In the genomic region with DNA sequence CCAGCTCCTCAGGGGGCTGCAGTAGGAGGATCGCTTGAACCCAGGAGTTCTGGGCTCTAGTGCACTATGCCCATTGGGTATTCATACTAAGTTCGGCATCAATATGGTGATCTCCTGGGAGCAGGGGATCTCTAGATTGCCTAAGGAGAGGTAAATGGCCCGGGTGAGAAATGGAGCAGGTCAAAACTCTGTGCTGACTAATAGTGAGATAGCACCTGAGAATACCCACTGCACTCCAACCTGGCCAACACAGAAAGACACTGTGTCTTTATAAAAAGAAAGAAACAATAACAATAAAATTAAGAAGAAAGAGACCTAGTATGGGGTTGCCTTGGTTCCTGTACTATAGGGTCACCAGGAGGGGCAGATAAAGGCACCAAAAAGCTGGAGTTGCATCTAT, we compare ENCODE assay signal across 1 cellular context.
TF ChIP-seq lines count a peak whose summit lies in the region.

No MANE protein-coding gene starts in this region.

TF ChIP-seq in SK-N-SH, 30 proteins besides CTCF, POLR2A, EP300 and RAD21 (continued from another document):
- TF ChIP-seq, protein P1, sequence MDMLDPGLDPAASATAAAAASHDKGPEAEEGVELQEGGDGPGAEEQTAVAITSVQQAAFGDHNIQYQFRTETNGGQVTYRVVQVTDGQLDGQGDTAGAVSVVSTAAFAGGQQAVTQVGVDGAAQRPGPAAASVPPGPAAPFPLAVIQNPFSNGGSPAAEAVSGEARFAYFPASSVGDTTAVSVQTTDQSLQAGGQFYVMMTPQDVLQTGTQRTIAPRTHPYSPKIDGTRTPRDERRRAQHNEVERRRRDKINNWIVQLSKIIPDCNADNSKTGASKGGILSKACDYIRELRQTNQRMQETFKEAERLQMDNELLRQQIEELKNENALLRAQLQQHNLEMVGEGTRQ (IDR thresholded peaks at IDR 0.05; ENCODE audit: borderline replicate concordance, low read depth, low read length): no peak
- TF ChIP-seq TCF12 (IDR thresholded peaks at IDR 0.05) (no peak), TAF1 (IDR thresholded peaks at IDR 0.05; ENCODE audit: borderline replicate concordance, low read depth, low read length) (no peak), MEF2A (IDR thresholded peaks at IDR 0.05; ENCODE audit: borderline replicate concordance, low read depth) (no peak)
